In genomic region chr5:87385794-87386193, GRCh38 we compare ENCODE assay signal across 28 cellular contexts. TPM values are rescaled to one million over a fixed set of nuclear protein-coding genes. Genes with fewer than 3 reads are reported as not detected.
DNase-seq lines count a peak whose midpoint lies in the region; ATAC-seq and TF ChIP-seq lines count a peak whose summit lies in the region.
"Had no signal": no experiment of that assay in that cellular context is flagged by ENCODE, and none has a peak within 500 bp of the region (broad histone marks: within the 10 kb centered on the region; RNA-seq: fewer than 3 reads in every experiment).

No MANE protein-coding gene starts in this region.

- H3K18ac ChIP-seq in neuronal stem cell (ENCODE audit: low read length): no peak overlapping the region

- no peak overlapping the region for H2AK5ac ChIP-seq in neuronal stem cell (ENCODE audit: low read depth, low read length)

- H3K9me3 Mint-ChIP-seq in activated T-cell treated with anti-CD3 and anti-CD28 coated beads, Interleukin-2, amount 50 U/mL, for 72 hours: no peaks in the 10 kb centered on the region
- H3K9me3 Mint-ChIP-seq in CD4-positive, alpha-beta memory T cell: no peaks in the 10 kb centered on the region
- no peaks in the 10 kb centered on the region for H3K9me3 Mint-ChIP-seq in nephron progenitor cell
- H3K9me3 Mint-ChIP-seq: CD4-positive, alpha-beta T cell; H9 had no signal

- H3K9ac ChIP-seq in neuronal stem cell (ENCODE audit: low read depth, low read length, poor library complexity): no peak overlapping the region
- H3K9ac ChIP-seq: BLaER1 treated with 17β-estradiol and CSF1 and Interleukin-3, amounts not matched to agents 10 nM and 100 nM; GM23248 had no signal

- H3K27ac Mint-ChIP-seq in activated T-cell treated with anti-CD3 and anti-CD28 coated beads, Interleukin-2, amount 50 U/mL, for 72 hours: peak overlapping the region; percentile 28
- H3K27ac Mint-ChIP-seq in CD4-positive, alpha-beta memory T cell: peak overlapping the region in 4 of 7 donors; percentile 35 to 80 (median 56)
- peak overlapping the region; percentile 79 for H3K27ac Mint-ChIP-seq in T-helper 17 cell
- peak overlapping the region; percentile 83 for H3K27ac Mint-ChIP-seq in nephron progenitor cell
- H3K27ac Mint-ChIP-seq: CD4-positive, alpha-beta T cell; H9 had no signal

- no peaks in the 10 kb centered on the region for H3K79me1 ChIP-seq in neuronal stem cell (ENCODE audit: low read depth, low read length)

- no peak overlapping the region for H2BK15ac ChIP-seq in neuronal stem cell (ENCODE audit: low read length)

- H3K27me3 ChIP-seq in CD4-positive, alpha-beta memory T cell (ENCODE audit: insufficient read depth, low read length): no peaks in the 10 kb centered on the region
- H3K27me3 ChIP-seq in HAP-1 (ENCODE audit: low read depth) (no peaks in the 10 kb centered on the region), neuronal stem cell (ENCODE audit: control insufficient read depth in 3 of 3, insufficient read depth in 3 of 3, low read depth in 1 of 3, low read length in 3 of 3) (no peaks in the 10 kb centered on the region)
- H3K27me3 ChIP-seq: BLaER1 treated with 17β-estradiol and CSF1 and Interleukin-3, amounts not matched to agents 10 nM and 100 nM; MG63; SJCRH30 had no signal

- H2BK120ac ChIP-seq in neuronal stem cell (ENCODE audit: low read depth, low read length): no peak overlapping the region

- no peaks in the 10 kb centered on the region for H3K9me3 ChIP-seq in CD4-positive, alpha-beta memory T cell (ENCODE audit: control insufficient read depth in 1 of 2, low read length in 2 of 2)
- H3K9me3 ChIP-seq in T-helper 17 cell (ENCODE audit: control insufficient read depth, low read length, poor library complexity, severe bottlenecking) (no peaks in the 10 kb centered on the region), HAP-1 (no peaks in the 10 kb centered on the region), neuronal stem cell (replicated peaks in 1 of 2; ENCODE audit: control insufficient read depth in 2 of 2, insufficient read depth in 1 of 2, low read depth in 1 of 2, low read length in 2 of 2) (no peaks in the 10 kb centered on the region)
- H3K9me3 ChIP-seq: A549; BLaER1 treated with 17β-estradiol and CSF1 and Interleukin-3, amounts not matched to agents 10 nM and 100 nM; MG63; SJCRH30 had no signal

- no peak overlapping the region for H3K4me3 ChIP-seq in CD4-positive, alpha-beta memory T cell (ENCODE audit: low read length in 2 of 2)
- H3K4me3 ChIP-seq in HAP-1: no peak overlapping the region
- H3K4me3 ChIP-seq in neuronal stem cell (ENCODE audit: low read length in 2 of 2): no peak overlapping the region
- H3K4me3 ChIP-seq: A549; BLaER1 treated with 17β-estradiol and CSF1 and Interleukin-3, amounts not matched to agents 10 nM and 100 nM; GM12878; GM23248; MG63; PC-9; SJCRH30 had no signal

- DNase-seq in activated T-cell treated with anti-CD3 and anti-CD28 coated beads, Interleukin-2, amount 50 U/mL, for 72 hours: no peak
- DNase-seq in activated T-cell treated with anti-CD3 and anti-CD28 coated beads for 4 hours (no peak), T-helper 17 cell (no peak), nephron progenitor cell (no peak), HAP-1 (ENCODE audit: low spot score in 2 of 2) (no peak), neuronal stem cell (ENCODE audit: low spot score) (no peak), DMS153 treated with DMSO at 0.1 percent for 48 hours (lab: John Stamatoyannopoulos, UW; ENCODE audit: unreplicated experiment) (no peak)
- no peak for DNase-seq in CD4-positive, alpha-beta memory T cell
- DNase-seq: AML-193; CD4-positive, alpha-beta T cell; COR-L47; GM23248; H9; IMR-90; KG1; MG63; NCI-H1105 treated with DMSO at 0.1 percent for 48 hours; NCI-H2029; NCI-H446; NCI-H524 treated with DMSO at 0.1 percent for 48 hours; NCI-H774; NK-92 treated with Interleukin-12 subunit alpha and Interleukin-12 subunit beta, amount 100 ng/mL, for 24 hours; PC-9; SJCRH30 had no signal

- no peaks in the 10 kb centered on the region for H3K27me3 Mint-ChIP-seq in activated T-cell treated with anti-CD3 and anti-CD28 coated beads, Interleukin-2, amount 50 U/mL, for 72 hours (ENCODE audit: low read depth)
- no peaks in the 10 kb centered on the region for H3K27me3 Mint-ChIP-seq in CD4-positive, alpha-beta memory T cell
- H3K27me3 Mint-ChIP-seq in T-helper 17 cell (no peaks in the 10 kb centered on the region), nephron progenitor cell (ENCODE audit: low read depth, poor library complexity) (no peaks in the 10 kb centered on the region)
- H3K27me3 Mint-ChIP-seq: CD4-positive, alpha-beta T cell had no signal

- no peak for ATAC-seq in activated T-cell treated with anti-CD3 and anti-CD28 coated beads, Interleukin-2, amount 50 U/mL, for 72 hours (replicated peaks in 1 of 2)
- no peak for ATAC-seq in T-helper 17 cell
- ATAC-seq: A549, GM12878, Right ventricle myocardium inferior had no signal

- H4K91ac ChIP-seq in neuronal stem cell (ENCODE audit: low read depth, low read length, poor library complexity): no peak overlapping the region

- no peak overlapping the region for H4K8ac ChIP-seq in neuronal stem cell (ENCODE audit: low read depth, low read length)

- H3K23ac ChIP-seq in neuronal stem cell (ENCODE audit: low read depth, low read length, poor library complexity): no peak overlapping the region

- CTCF ChIA-PET in CD4-positive, alpha-beta memory T cell (lab: Charles Lee; ENCODE audit: partially characterized antibody): no interaction called here

- H3K14ac ChIP-seq in neuronal stem cell (ENCODE audit: low read length): no peak overlapping the region

- no peak overlapping the region for H3K27ac ChIP-seq in CD4-positive, alpha-beta memory T cell (ENCODE audit: low read depth, low read length)
- H3K27ac ChIP-seq in neuronal stem cell (replicated peaks; ENCODE audit: low read length): no peak overlapping the region
- H3K27ac ChIP-seq: A549; BLaER1 treated with 17β-estradiol and CSF1 and Interleukin-3, amounts not matched to agents 10 nM and 100 nM; GM23248; PC-9; SJCRH30 had no signal

- peaks cover 48% of the 10 kb centered on the region for H3K36me3 ChIP-seq in CD4-positive, alpha-beta memory T cell (ENCODE audit: insufficient read depth, low read length)
- peaks cover 50% of the 10 kb centered on the region for H3K36me3 ChIP-seq in HAP-1 (replicated peaks)
- H3K36me3 ChIP-seq in neuronal stem cell (replicated peaks in 1 of 2; ENCODE audit: control insufficient read depth in 2 of 2, insufficient read depth in 2 of 2, low read length in 2 of 2): peaks cover 8 to 99% of the 10 kb centered on the region in 2 donors

- H2BK12ac ChIP-seq in neuronal stem cell (ENCODE audit: low read length): no peak overlapping the region

- TF ChIP-seq CTCF in nephron progenitor cell (IDR thresholded peaks at IDR 0.05): no peak

- no peak overlapping the region for H3K4ac ChIP-seq in neuronal stem cell (ENCODE audit: low read length)

- intact Hi-C loops in CD4-positive, alpha-beta memory T cell (cut with micrococcal nuclease): loop anchor here (2.0 kb wide), 1 partner anchor 15 kb away; no protein-coding TSS in a partner anchor

- in situ Hi-C loops in HAP-1 (cut with MboI; ENCODE audit: low sequenced_read_pairs): no loop called here

- H3K4me1 ChIP-seq in CD4-positive, alpha-beta memory T cell (ENCODE audit: insufficient read depth, low read length): no peaks in the 10 kb centered on the region
- no peaks in the 10 kb centered on the region for H3K4me1 ChIP-seq in HAP-1
- no peaks in the 10 kb centered on the region for H3K4me1 ChIP-seq in neuronal stem cell (ENCODE audit: control insufficient read depth in 2 of 2, insufficient read depth in 1 of 2, low read depth in 1 of 2, low read length in 2 of 2)
- H3K4me1 ChIP-seq: BLaER1 treated with 17β-estradiol and CSF1 and Interleukin-3, amounts not matched to agents 10 nM and 100 nM had no signal

- WGBS in neuronal stem cell (ENCODE audit: extremely low coverage in 2 of 2, insufficient read length in 2 of 2, insufficient replicate concordance in 1 of 2), 2 donors: no CpG with 5 or more reads among the region's 2 CpGs

- H2BK5ac ChIP-seq in neuronal stem cell (ENCODE audit: low read length): no peak overlapping the region

- H3K4me3 Mint-ChIP-seq in activated T-cell treated with anti-CD3 and anti-CD28 coated beads, Interleukin-2, amount 50 U/mL, for 72 hours: no peak overlapping the region
- no peak overlapping the region for H3K4me3 Mint-ChIP-seq in CD4-positive, alpha-beta memory T cell
- H3K4me3 Mint-ChIP-seq in T-helper 17 cell: peak overlapping the region; percentile 39
- no peak overlapping the region for H3K4me3 Mint-ChIP-seq in nephron progenitor cell
- H3K4me3 Mint-ChIP-seq: CD4-positive, alpha-beta T cell; H9 had no signal

- peaks cover 2 to 20% of the 10 kb centered on the region in 2 donors for H3K36me3 Mint-ChIP-seq in activated T-cell treated with anti-CD3 and anti-CD28 coated beads, Interleukin-2, amount 50 U/mL, for 72 hours (ENCODE audit: insufficient read depth in 2 of 2)
- H3K36me3 Mint-ChIP-seq in CD4-positive, alpha-beta memory T cell: peaks cover 47 to 68% of the 10 kb centered on the region in 2 donors
- H3K36me3 Mint-ChIP-seq in T-helper 17 cell (ENCODE audit: low read depth): peaks cover 5% of the 10 kb centered on the region
- peaks cover 40% of the 10 kb centered on the region for H3K36me3 Mint-ChIP-seq in nephron progenitor cell (ENCODE audit: low read depth)

- no peaks in the 10 kb centered on the region for H3K4me1 Mint-ChIP-seq in activated T-cell treated with anti-CD3 and anti-CD28 coated beads, Interleukin-2, amount 50 U/mL, for 72 hours (ENCODE audit: low read depth)
- H3K4me1 Mint-ChIP-seq in CD4-positive, alpha-beta memory T cell: peaks cover 13 to 24% (median 16%) of the 10 kb centered on the region in 4 donors
- H3K4me1 Mint-ChIP-seq in T-helper 17 cell: peaks cover 21% of the 10 kb centered on the region
- H3K4me1 Mint-ChIP-seq in nephron progenitor cell: no peaks in the 10 kb centered on the region
- H3K4me1 Mint-ChIP-seq: H9 had no signal

- POLR2A ChIA-PET in CD4-positive, alpha-beta memory T cell (lab: Charles Lee; ENCODE audit: partially characterized antibody): no interaction called here

- H3K4me2 ChIP-seq in neuronal stem cell (ENCODE audit: insufficient read depth, low read length, poor library complexity, severe bottlenecking): no peak overlapping the region
- H3K4me2 ChIP-seq: A549; BLaER1 treated with 17β-estradiol and CSF1 and Interleukin-3, amounts not matched to agents 10 nM and 100 nM; PC-9 had no signal

- no peak overlapping the region for H2AFZ ChIP-seq in neuronal stem cell (ENCODE audit: low read length)
- H2AFZ ChIP-seq: GM23248, PC-9 had no signal

RNA-seq across cellular contexts. Expression of gene CCNH, which starts 26.9 kb away (rescaled TPM):
- 10 to 100 TPM; 58.0 to 64.6 TPM for total RNA-seq in activated T-cell treated with anti-CD3 and anti-CD28 coated beads, Interleukin-2, amount 50 U/mL, for 72 hours
- 10 to 100 TPM; 93.9 to 98.6 TPM for total RNA-seq in CD4-positive, alpha-beta memory T cell
- polyA plus RNA-seq in CD4-positive, alpha-beta memory T cell: 10 to 100 TPM; 54.1 to 58.4 TPM
- total RNA-seq in T-helper 17 cell: 100 to 1,000 TPM; 294 to 337 TPM
- 33.5 TPM for polyA plus RNA-seq in neuronal stem cell (2013, experiment 1 of 2)
- polyA plus RNA-seq in neuronal stem cell (2013, experiment 2 of 2): 34.0 TPM

Comparison
In these comparisons a context has a peak if more than half of its experiments do, and no peak if none do; other contexts are left out.
1. H3K27ac Mint-ChIP-seq: peak in every context shown above with its lines; median percentile 83 in nephron progenitor cell; 79 in T-helper 17 cell; 56 in CD4-positive, alpha-beta memory T cell; 28 in activated T-cell treated with anti-CD3 and anti-CD28 coated beads, Interleukin-2, amount 50 U/mL, for 72 hours.